In genomic region chr1:53481456-53481855, GRCh38 we compare ENCODE assay signal across 23 cellular contexts. TPM values are rescaled to one million over a fixed set of nuclear protein-coding genes. Genes with fewer than 3 reads are reported as not detected.
"Had no signal": no experiment of that assay in that cellular context is flagged by ENCODE, and none has a peak within 500 bp of the region (broad histone marks: within the 10 kb centered on the region; RNA-seq: fewer than 3 reads in every experiment).

No MANE protein-coding gene starts in this region.

- H3K4me1 ChIP-seq: SJCRH30 had no signal

- H3K4me3 ChIP-seq: MG63, SJCRH30 had no signal

- H3K27me3 ChIP-seq: MG63 had no signal

- H3K27ac ChIP-seq: HL-60, RWPE1, SJCRH30 had no signal

- H3K9me3 ChIP-seq: MG63, SJCRH30 had no signal

- ATAC-seq: SK-N-SH treated with all-trans-retinoic acid at 6 μM for 48 hours had no signal

- DNase-seq: Karpas-422, KG1, MG63, NCI-H1092, NCI-H1105 treated with DMSO at 0.1 percent for 48 hours, NCI-H1417 treated with DMSO at 0.1 percent for 48 hours, NCI-H146, NCI-H1694 treated with DMSO at 0.1 percent for 48 hours, NCI-H1930, NCI-H2081, NCI-H2171, NCI-H226, NCI-H446, NCI-H510A, NCI-H524 treated with DMSO at 0.1 percent for 48 hours, NCI-H69, NCI-H82, SHP77 treated with DMSO at 0.1 percent for 48 hours, SJCRH30, T-helper 1 cell had no signal

- H3K36me3 ChIP-seq: MG63, SJCRH30 had no signal

RNA-seq across cellular contexts. Expression of gene DMRTB1, which starts 22.3 kb away (rescaled TPM):
- total RNA-seq: SJCRH30 had no signal
